In the genomic region with DNA sequence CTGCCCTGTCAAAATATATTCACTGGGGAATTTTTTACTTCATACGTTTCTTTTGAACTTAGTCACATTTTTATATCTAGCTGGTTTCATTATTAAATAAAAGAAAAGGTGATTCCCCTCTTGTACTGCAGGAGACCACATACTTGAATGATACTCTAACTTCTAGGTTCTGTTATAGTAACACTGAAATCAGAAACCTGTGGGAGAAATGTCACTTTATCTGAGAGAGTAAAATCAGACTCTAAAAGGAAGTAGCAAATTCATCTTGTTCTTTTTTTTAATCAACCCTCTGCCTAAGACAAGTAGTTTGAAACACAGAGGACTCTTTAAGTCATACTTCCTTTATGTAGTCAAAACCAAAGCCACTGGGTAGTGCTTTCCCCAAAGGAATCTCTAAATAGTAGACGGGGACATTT, we compare ENCODE assay signal across 8 cellular contexts. TPM values are rescaled to one million over a fixed set of nuclear protein-coding genes. Genes with fewer than 3 reads are reported as not detected.
DNase-seq lines count a peak whose midpoint lies in the region; ATAC-seq and TF ChIP-seq lines count a peak whose summit lies in the region.

No MANE protein-coding gene starts in this region.

- no peak overlapping the region for H4K12ac ChIP-seq in trophoblast cell (ENCODE audit: low read depth, low read length)

- peak overlapping the region; percentile 72 for H3K4me3 Mint-ChIP-seq in activated naive CD4-positive, alpha-beta T cell treated with anti-CD3 and anti-CD28 coated beads for 36 hours
- H3K4me3 Mint-ChIP-seq in activated T-helper 17 cell treated with anti-CD3 and anti-CD28 coated beads, Interleukin-2, amount 50 U/mL, for 72 hours: peak overlapping the region; percentile 88

- H3K36me3 Mint-ChIP-seq in activated naive CD4-positive, alpha-beta T cell treated with anti-CD3 and anti-CD28 coated beads for 36 hours (ENCODE audit: low read depth): peaks cover 69% of the 10 kb centered on the region
- H3K36me3 Mint-ChIP-seq in activated T-helper 17 cell treated with anti-CD3 and anti-CD28 coated beads, Interleukin-2, amount 50 U/mL, for 72 hours (ENCODE audit: low read depth): peaks cover 100% of the 10 kb centered on the region

- no peak overlapping the region for H2AK5ac ChIP-seq in trophoblast cell (ENCODE audit: low read length)

- H3K14ac ChIP-seq in trophoblast cell (ENCODE audit: low read length): no peak overlapping the region

- H3K27me3 ChIP-seq in thymus (ENCODE audit: control insufficient read depth, insufficient read depth) (no peaks in the 10 kb centered on the region), heart left ventricle (no peaks in the 10 kb centered on the region), trophoblast cell (ENCODE audit: insufficient read depth, low read length) (no peaks in the 10 kb centered on the region)

- H3K4me2 ChIP-seq in trophoblast cell (ENCODE audit: low read length): no peak overlapping the region

- no peak overlapping the region for H3K4me3 ChIP-seq in thymus (ENCODE audit: low read length)
- H3K4me3 ChIP-seq in heart left ventricle: no peak overlapping the region
- no peak overlapping the region for H3K4me3 ChIP-seq in trophoblast cell (ENCODE audit: low read depth, low read length)

- H3K36me3 ChIP-seq in thymus (ENCODE audit: control insufficient read depth, insufficient read depth): no peaks in the 10 kb centered on the region
- H3K36me3 ChIP-seq in heart left ventricle: peaks cover 0 to 26% (median 6%) of the 10 kb centered on the region in 9 donors
- H3K36me3 ChIP-seq in trophoblast cell (ENCODE audit: control insufficient read depth in 1 of 2, insufficient read depth in 2 of 2, low read length in 2 of 2): no peaks in the 10 kb centered on the region

- H3K9me3 Mint-ChIP-seq in activated naive CD4-positive, alpha-beta T cell treated with anti-CD3 and anti-CD28 coated beads for 36 hours: no peaks in the 10 kb centered on the region
- no peaks in the 10 kb centered on the region for H3K9me3 Mint-ChIP-seq in activated T-helper 17 cell treated with anti-CD3 and anti-CD28 coated beads, Interleukin-2, amount 50 U/mL, for 72 hours

- no peaks in the 10 kb centered on the region for H3K79me1 ChIP-seq in trophoblast cell (ENCODE audit: low read length)

- H3K27ac ChIP-seq in thymus (ENCODE audit: low read depth): peak overlapping the region; percentile 55
- H3K27ac ChIP-seq in heart left ventricle: peak overlapping the region in 1 of 12 donors; percentile 69
- H3K27ac ChIP-seq in substantia nigra (ENCODE audit: low read depth, low read length, poor library complexity, severe bottlenecking): no peak overlapping the region
- no peak overlapping the region for H3K27ac ChIP-seq in trophoblast cell (ENCODE audit: low read depth, low read length)

- H3K27me3 Mint-ChIP-seq in activated naive CD4-positive, alpha-beta T cell treated with anti-CD3 and anti-CD28 coated beads for 36 hours (ENCODE audit: low read depth): no peaks in the 10 kb centered on the region
- no peaks in the 10 kb centered on the region for H3K27me3 Mint-ChIP-seq in activated T-helper 17 cell treated with anti-CD3 and anti-CD28 coated beads, Interleukin-2, amount 50 U/mL, for 72 hours

- no peaks in the 10 kb centered on the region for H3K9me3 ChIP-seq in thymus (ENCODE audit: control insufficient read depth)
- no peaks in the 10 kb centered on the region for H3K9me3 ChIP-seq in heart left ventricle
- H3K9me3 ChIP-seq in trophoblast cell (ENCODE audit: insufficient read depth, low read depth, low read length): no peaks in the 10 kb centered on the region

- no peaks in the 10 kb centered on the region for H3K79me2 ChIP-seq in trophoblast cell (ENCODE audit: control insufficient read depth, insufficient read depth, low read length, poor library complexity)

- no peak overlapping the region for H3K9ac ChIP-seq in trophoblast cell (ENCODE audit: low read length)

- H3K18ac ChIP-seq in trophoblast cell (ENCODE audit: low read length): no peak overlapping the region

- H3K4me1 Mint-ChIP-seq in activated naive CD4-positive, alpha-beta T cell treated with anti-CD3 and anti-CD28 coated beads for 36 hours (ENCODE audit: low read depth): peaks cover 67% of the 10 kb centered on the region
- peaks cover 61% of the 10 kb centered on the region for H3K4me1 Mint-ChIP-seq in activated T-helper 17 cell treated with anti-CD3 and anti-CD28 coated beads, Interleukin-2, amount 50 U/mL, for 72 hours

- no peak for TF ChIP-seq CTCF in heart left ventricle (IDR thresholded peaks at IDR 0.05)

- no peak overlapping the region for H2BK120ac ChIP-seq in trophoblast cell (ENCODE audit: insufficient read depth, low read length, poor library complexity)

- H4K8ac ChIP-seq in trophoblast cell (ENCODE audit: low read depth, low read length): no peak overlapping the region

- 12% methylated on average over 2 of the region's 2 CpGs for WGBS in thymus
- 67 to 73% (median 70%) methylated on average over 2 of the region's 2 CpGs for whole genome bisulfite sequencing in heart left ventricle, 4 donors
- WGBS in trophoblast cell (ENCODE audit: extremely low coverage, insufficient coverage, insufficient read length): no CpG with 5 or more reads among the region's 2 CpGs

- H3K4me1 ChIP-seq in thymus (ENCODE audit: control insufficient read depth, insufficient read depth, low read length) (peaks cover 4% of the 10 kb centered on the region), heart left ventricle (peaks cover 0 to 36% (median 0%) of the 10 kb centered on the region in 12 donors), trophoblast cell (ENCODE audit: control insufficient read depth in 1 of 2, insufficient read depth in 2 of 2, low read length in 2 of 2) (no peaks in the 10 kb centered on the region)

- CTCF ChIA-PET in activated naive CD4-positive, alpha-beta T cell treated with anti-CD3 and anti-CD28 coated beads for 36 hours (lab: Charles Lee): interaction anchor here (0.9 to 9.0 kb wide), 8 partner anchors 9 to 190 kb away, joined by 3 to 51 read pairs (median 4); no protein-coding TSS in a partner anchor

- intact Hi-C loops in activated naive CD4-positive, alpha-beta T cell treated with anti-CD3 and anti-CD28 coated beads for 36 hours (cut with micrococcal nuclease): loop anchor here (1.0 to 5.0 kb wide), 12 partner anchors 10 to 177 kb away; a partner anchor contains a TSS
- intact Hi-C loops in heart left ventricle (cut with DNase I): no loop called here

- DNase-seq in activated naive CD4-positive, alpha-beta T cell treated with anti-CD3 and anti-CD28 coated beads for 36 hours: no peak
- no peak for DNase-seq in activated naive CD4-positive, alpha-beta T cell treated with Interleukin-2 at 50 U/mL for 16 hours
- DNase-seq in heart left ventricle: no peak
- no peak for DNase-seq in substantia nigra (lab: John Stamatoyannopoulos, UW)
- DNase-seq in trophoblast cell: no peak

- H4K91ac ChIP-seq in trophoblast cell (ENCODE audit: low read depth, low read length): no peak overlapping the region

- peak overlapping the region; percentile 95 for H3K27ac Mint-ChIP-seq in activated naive CD4-positive, alpha-beta T cell treated with anti-CD3 and anti-CD28 coated beads for 36 hours
- H3K27ac Mint-ChIP-seq in activated T-helper 17 cell treated with anti-CD3 and anti-CD28 coated beads, Interleukin-2, amount 50 U/mL, for 72 hours: peak overlapping the region; percentile 97

- no peak overlapping the region for H2BK5ac ChIP-seq in trophoblast cell (ENCODE audit: low read depth, low read length, poor library complexity)

- no peak overlapping the region for H3K23ac ChIP-seq in trophoblast cell (ENCODE audit: low read length)

- no peak overlapping the region for H2BK12ac ChIP-seq in trophoblast cell (ENCODE audit: low read length)

- H2AFZ ChIP-seq in trophoblast cell (ENCODE audit: insufficient read depth, low read length, poor library complexity): no peak overlapping the region

- no peak for TF ChIP-seq POLR2A in heart left ventricle (IDR thresholded peaks at IDR 0.05)

- no peak overlapping the region for H3K4ac ChIP-seq in trophoblast cell (ENCODE audit: low read depth, low read length)

- ATAC-seq in HG03175 (IDR thresholded peaks at IDR 0.05; ENCODE audit: unreplicated experiment) (peak; percentile 59), heart left ventricle (no peak)
- peak; percentile 61 for ATAC-seq in activated T-helper 17 cell treated with anti-CD3 and anti-CD28 coated beads, Interleukin-2, amount 50 U/mL, for 72 hours (replicated peaks)

RNA-seq across cellular contexts. Expression of a gene that starts 34.4 kb away (rescaled TPM):
- 10 to 100 TPM; 71.4 to 75.8 TPM for total RNA-seq in activated naive CD4-positive, alpha-beta T cell treated with anti-CD3 and anti-CD28 coated beads for 36 hours
- total RNA-seq in activated T-helper 17 cell treated with anti-CD3 and anti-CD28 coated beads, Interleukin-2, amount 50 U/mL, for 72 hours: 10 to 100 TPM; 43.5 to 55.7 TPM
- polyA plus RNA-seq in thymus: 30.9 TPM
- total RNA-seq in heart left ventricle: 10 to 100 TPM; 37.6 to 54.5 (median 47.0) TPM
- 10 to 100 TPM; 69.3 to 93.6 TPM for polyA plus RNA-seq in heart left ventricle
- 45.7 and 46.6 TPM in 2 replicates for polyA plus RNA-seq in trophoblast cell (2013)

Comparison
In these comparisons a context has a peak if more than half of its experiments do, and no peak if none do; other contexts are left out.
1. ATAC-seq: peak in HG03175 (single experiment) and activated T-helper 17 cell treated with anti-CD3 and anti-CD28 coated beads, Interleukin-2, amount 50 U/mL, for 72 hours (single experiment); none in heart left ventricle (0 of 4).